In the genomic region with DNA sequence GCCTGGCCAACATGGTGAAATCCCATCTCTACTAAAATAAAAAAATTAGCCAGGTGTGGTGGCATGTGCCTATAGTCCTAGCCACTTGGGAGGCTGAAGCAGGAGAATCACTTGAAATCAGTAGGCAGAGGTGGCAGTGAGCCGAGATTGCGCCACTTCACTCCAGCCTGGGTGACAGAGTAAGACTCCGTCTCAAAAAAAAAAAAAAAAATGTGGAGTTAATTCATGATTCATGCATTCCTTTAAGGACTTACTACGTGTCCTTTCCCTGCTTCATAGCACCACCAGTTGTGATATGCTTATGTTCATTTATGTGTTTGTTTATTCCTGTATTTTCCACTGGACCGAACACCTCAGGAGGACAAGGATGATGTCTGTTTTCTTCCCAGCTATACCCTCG, we compare ENCODE assay signal across 1 cellular context.
TF ChIP-seq lines count a peak whose summit lies in the region.

No MANE protein-coding gene starts in this region.

TF ChIP-seq in IMR-90, 13 proteins besides CTCF, POLR2A, EP300 and RAD21 (continued from another document):
- TF ChIP-seq RFX5 (IDR thresholded peaks at IDR 0.05; ENCODE audit: low read depth, low read length), result no peak
- TF ChIP-seq CEBPB (IDR thresholded peaks at IDR 0.05; ENCODE audit: low read depth, low read length), result peak; percentile 95
- TF ChIP-seq SMC3 (IDR thresholded peaks at IDR 0.05; ENCODE audit: low read depth, low read length), result no peak
- no peak for TF ChIP-seq MXI1 (IDR thresholded peaks at IDR 0.05; ENCODE audit: borderline replicate concordance, low read depth, low read length)
- TF ChIP-seq MAFK (IDR thresholded peaks at IDR 0.05; ENCODE audit: low read depth, low read length), result no peak
